ENCODE assay signal across 16 cellular contexts in the genomic region with DNA sequence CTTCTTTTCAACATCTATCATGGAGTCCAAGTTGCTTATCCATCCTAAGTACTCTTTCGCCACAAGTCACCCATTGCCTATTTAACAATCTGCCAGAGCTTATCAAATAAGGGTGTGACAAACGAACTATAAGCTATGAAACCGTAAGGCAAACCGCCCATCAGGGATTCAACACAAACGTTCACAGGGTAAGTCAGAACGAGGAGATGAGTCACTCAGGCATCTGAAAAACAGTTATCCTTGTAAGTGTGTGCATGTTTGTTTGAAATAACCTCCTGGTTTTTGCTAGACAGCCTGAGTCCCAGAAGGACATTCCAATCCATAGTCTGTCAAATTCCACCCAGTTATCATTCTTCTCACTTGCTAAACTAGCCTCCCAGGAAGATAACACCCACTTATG.
DNase-seq lines count a peak whose midpoint lies in the region; ATAC-seq and TF ChIP-seq lines count a peak whose summit lies in the region.
"Had no signal": no experiment of that assay in that cellular context is flagged by ENCODE, and none has a peak within 500 bp of the region (broad histone marks: within the 10 kb centered on the region; RNA-seq: fewer than 3 reads in every experiment).

No MANE protein-coding gene starts in this region.

- H4K20me1 ChIP-seq in GM23248 (ENCODE audit: insufficient read depth), result no peaks in the 10 kb centered on the region
- H4K20me1 ChIP-seq in PC-3 (ENCODE audit: low read length), result no peaks in the 10 kb centered on the region

- no peaks in the 10 kb centered on the region for H3K9me3 ChIP-seq in GM23248 (ENCODE audit: low read depth)
- no peaks in the 10 kb centered on the region for H3K9me3 ChIP-seq in PC-3 (ENCODE audit: low read length)
- H3K9me3 ChIP-seq in CD4-positive, alpha-beta memory T cell (ENCODE audit: control insufficient read depth in 1 of 2, low read length in 2 of 2), result no peaks in the 10 kb centered on the region
- H3K9me3 ChIP-seq: stomach had no signal

- peaks cover 0 to 5% (median under 1%) of the 10 kb centered on the region in 8 donors for H3K9me3 Mint-ChIP-seq in CD4-positive, alpha-beta memory T cell
- H3K9me3 Mint-ChIP-seq: CD8-positive, alpha-beta T cell had no signal

- H3K27ac ChIP-seq in GM23248, result no peak overlapping the region
- H3K27ac ChIP-seq in PC-3 (ENCODE audit: low read length), result peak overlapping the region; percentile 78
- H3K27ac ChIP-seq in CD4-positive, alpha-beta memory T cell (ENCODE audit: low read depth, low read length), result no peak overlapping the region
- H3K27ac ChIP-seq in dorsolateral prefrontal cortex, result no peak overlapping the region
- H3K27ac ChIP-seq: SK-N-MC, stomach had no signal

- TF ChIP-seq CTCF in PC-3 (conservative IDR thresholded peaks at IDR 0.05; ENCODE audit: low read depth, low read length), result no peak
- no peak for TF ChIP-seq CTCF in cardiac fibroblast (IDR thresholded peaks at IDR 0.05; ENCODE audit: low read depth, low read length)
- no peak for TF ChIP-seq CTCF in dorsolateral prefrontal cortex (IDR thresholded peaks at IDR 0.05 in 54 of 56, conservative IDR thresholded peaks at IDR 0.05 in 2 of 56; ENCODE audit: low read depth in 1 of 56, partially characterized antibody in 56 of 56)

- H3K27me3 Mint-ChIP-seq in CD4-positive, alpha-beta memory T cell, result peaks cover 0 to 8% of the 10 kb centered on the region in 2 donors

- H3K4me2 ChIP-seq in GM23248 (ENCODE audit: unreplicated experiment), result no peak overlapping the region
- peak overlapping the region; percentile 74 for H3K4me2 ChIP-seq in PC-3 (ENCODE audit: low read length)

- H3K9ac ChIP-seq in GM23248 (no peak overlapping the region), PC-3 (ENCODE audit: low read length) (no peak overlapping the region)

- intact Hi-C loops in PC-3 (cut with micrococcal nuclease) (no loop called here), dorsolateral prefrontal cortex (cut with DNase I) (no loop called here)
- intact Hi-C loops in CD4-positive, alpha-beta memory T cell (cut with micrococcal nuclease), result no loop called here

- POLR2A ChIA-PET in PC-3 (lab: Charles Lee; ENCODE audit: unreplicated experiment), result interaction anchor here (0.5 to 0.6 kb wide), 2 partner anchors 38 to 705 kb away, joined by 3 to 4 read pairs; no protein-coding TSS in a partner anchor
- POLR2A ChIA-PET in CD4-positive, alpha-beta memory T cell (lab: Charles Lee; ENCODE audit: partially characterized antibody), result no interaction called here

- H3K36me3 ChIP-seq in GM23248 (ENCODE audit: low read depth), result no peaks in the 10 kb centered on the region
- no peaks in the 10 kb centered on the region for H3K36me3 ChIP-seq in PC-3 (ENCODE audit: low read depth, low read length)
- no peaks in the 10 kb centered on the region for H3K36me3 ChIP-seq in CD4-positive, alpha-beta memory T cell (ENCODE audit: insufficient read depth, low read length)
- H3K36me3 ChIP-seq: stomach had no signal

- 36 to 39% methylated on average over 6 of the region's 6 CpGs for WGBS in GM23248 (ENCODE audit: low coverage in 1 of 2, low lambda C conversion rate in 2 of 2, missing lambda C conversion rate in 2 of 2), 2 experiments

- H3K27ac Mint-ChIP-seq in CD4-positive, alpha-beta memory T cell, result no peak overlapping the region
- H3K27ac Mint-ChIP-seq: CD8-positive, alpha-beta T cell had no signal

- H3K4me3 ChIP-seq in GM23248, result no peak overlapping the region
- H3K4me3 ChIP-seq in PC-3 (ENCODE audit: low read length), result 0 out of 2 replicates have a peak overlapping the region, but pooled peaks have one; percentile 24
- no peak overlapping the region for H3K4me3 ChIP-seq in cardiac fibroblast (replicated peaks in 1 of 2; ENCODE audit: low read depth in 2 of 2, low read length in 2 of 2)
- H3K4me3 ChIP-seq in CD4-positive, alpha-beta memory T cell (ENCODE audit: low read length in 2 of 2), result no peak overlapping the region
- no peak overlapping the region for H3K4me3 ChIP-seq in dorsolateral prefrontal cortex
- H3K4me3 ChIP-seq: SK-N-MC, stomach had no signal

- ATAC-seq in PC-3 (peak; percentile 75), HG02840 (IDR thresholded peaks at IDR 0.05; ENCODE audit: low FRiP score, unreplicated experiment) (no peak)
- ATAC-seq: CD8-positive, alpha-beta T cell; left ventricle myocardium superior had no signal

- H2AFZ ChIP-seq in GM23248, result no peak overlapping the region
- H2AFZ ChIP-seq in PC-3 (ENCODE audit: low read length), result no peak overlapping the region

- no peaks in the 10 kb centered on the region for H3K36me3 Mint-ChIP-seq in CD4-positive, alpha-beta memory T cell
- H3K36me3 Mint-ChIP-seq: CD8-positive, alpha-beta T cell had no signal

- H3K4me1 Mint-ChIP-seq in CD4-positive, alpha-beta memory T cell, result no peaks in the 10 kb centered on the region
- H3K4me1 Mint-ChIP-seq: neural crest cell had no signal

- DNase-seq in GM23248 (peak; percentile 15), PC-3 (peak; percentile 82), cardiac fibroblast (ENCODE audit: low read depth in 2 of 2) (peak; percentile 2 to 47), myocyte (ENCODE audit: low read depth) (peak; percentile 6), dorsolateral prefrontal cortex (no peak)
- no peak for DNase-seq in stimulated activated CD4-positive, alpha-beta T cell treated with anti-CD3 and anti-CD28 coated beads, Interleukin-4, amount 100 ng/mL, for 4 hours
- DNase-seq in CD4-positive, alpha-beta memory T cell, result no peak
- DNase-seq: caudate nucleus; CD8-positive, alpha-beta T cell; H7; left ventricle myocardium superior; NCI-H2029; stomach had no signal

- H3K79me2 ChIP-seq in GM23248 (ENCODE audit: insufficient read depth), result no peaks in the 10 kb centered on the region
- H3K79me2 ChIP-seq in PC-3 (ENCODE audit: low read length), result no peaks in the 10 kb centered on the region

- CTCF ChIA-PET in PC-3 (lab: Charles Lee), result interaction anchor here (1.2 kb wide), 1 partner anchor 25 kb away, joined by 5 read pairs; no protein-coding TSS in a partner anchor
- CTCF ChIA-PET in CD4-positive, alpha-beta memory T cell (lab: Charles Lee; ENCODE audit: partially characterized antibody), result no interaction called here

- no peaks in the 10 kb centered on the region for H3K27me3 ChIP-seq in GM23248 (replicated peaks; ENCODE audit: insufficient read depth)
- no peaks in the 10 kb centered on the region for H3K27me3 ChIP-seq in PC-3 (ENCODE audit: low read length)
- no peaks in the 10 kb centered on the region for H3K27me3 ChIP-seq in CD4-positive, alpha-beta memory T cell (ENCODE audit: insufficient read depth, low read length)
- H3K27me3 ChIP-seq in dorsolateral prefrontal cortex, result peaks cover 0 to 6% (median 0%) of the 10 kb centered on the region in 45 donors
- H3K27me3 ChIP-seq: stomach had no signal

- in situ Hi-C loops in GM23248 (cut with MboI), result no loop called here

- no peaks in the 10 kb centered on the region for H3K9me2 ChIP-seq in GM23248 (ENCODE audit: insufficient read depth)
- H3K9me2 ChIP-seq in PC-3 (replicated peaks; ENCODE audit: low read length), result no peaks in the 10 kb centered on the region

- peaks cover 10% of the 10 kb centered on the region; the same call in 1 of the 2 replicates for H3K4me1 ChIP-seq in GM23248 (ENCODE audit: insufficient read depth)
- H3K4me1 ChIP-seq in PC-3 (ENCODE audit: insufficient read depth, low read length), result peaks cover 33% of the 10 kb centered on the region
- H3K4me1 ChIP-seq in CD4-positive, alpha-beta memory T cell (ENCODE audit: insufficient read depth, low read length), result no peaks in the 10 kb centered on the region
- H3K4me1 ChIP-seq: stomach had no signal

- BruUV-seq in PC-3 (replicated peaks; lab: Mats Ljungman, UMichigan), result no TSS peak

- H3F3A ChIP-seq in GM23248 (ENCODE audit: insufficient read depth) (0 out of 2 replicates have a peak, but pooled peaks cover 4% of the 10 kb centered on the region), PC-3 (ENCODE audit: low read length, unreplicated experiment) (peaks cover 3% of the 10 kb centered on the region)

- H3K4me3 Mint-ChIP-seq in CD4-positive, alpha-beta memory T cell, result no peak overlapping the region
- H3K4me3 Mint-ChIP-seq: CD8-positive, alpha-beta T cell; neural crest cell had no signal

Comparison
In these comparisons a context has a peak if more than half of its experiments do, and no peak if none do; other contexts are left out.
1. DNase-seq: peak in GM23248 (single experiment), PC-3 (single experiment), cardiac fibroblast (2 of 2) and myocyte (single experiment); none in stimulated activated CD4-positive, alpha-beta T cell treated with anti-CD3 and anti-CD28 coated beads, Interleukin-4, amount 100 ng/mL, for 4 hours (0 of 2), CD4-positive, alpha-beta memory T cell (0 of 5) and dorsolateral prefrontal cortex (0 of 10).